In the genomic region with DNA sequence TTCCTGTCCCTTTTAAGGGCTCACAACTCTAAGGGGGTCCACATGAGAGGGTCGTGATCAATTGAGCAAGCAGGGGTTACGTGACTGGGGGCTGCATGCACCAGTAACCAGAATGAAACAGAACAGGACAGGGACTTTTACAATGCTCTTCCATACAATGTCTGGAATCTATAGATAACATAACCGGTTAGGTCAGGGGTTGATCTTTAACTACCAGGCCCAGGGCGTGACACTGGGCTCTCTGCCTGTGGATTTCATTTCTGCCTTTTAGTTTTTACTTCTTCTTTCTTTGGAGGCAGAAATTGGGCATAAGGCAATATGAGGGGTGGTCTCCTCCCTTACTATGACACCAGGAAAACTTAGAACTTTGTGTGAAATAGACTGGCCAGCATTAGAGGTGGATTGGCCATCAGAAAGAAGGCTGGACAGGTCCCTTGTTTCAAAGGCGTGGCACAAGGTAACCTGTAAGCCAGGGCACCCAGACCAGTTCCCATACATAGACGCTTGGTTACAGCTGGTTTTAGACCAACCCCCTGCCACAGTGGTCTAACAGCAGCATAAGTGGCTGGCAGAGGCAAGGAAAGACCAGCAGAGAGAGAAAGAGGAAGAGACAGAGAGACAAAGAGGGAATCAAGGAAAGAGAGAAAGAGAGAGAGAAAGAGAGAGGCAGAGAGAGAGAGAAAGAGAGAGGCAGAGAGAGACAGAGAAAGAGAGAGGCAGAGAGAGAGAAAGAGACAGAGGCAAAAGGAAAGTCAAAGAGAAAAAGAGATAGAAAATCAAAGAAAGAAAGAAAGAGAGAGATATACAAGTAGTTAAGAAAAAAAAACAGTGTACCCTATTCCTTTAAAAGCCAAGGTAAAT, we compare ENCODE assay signal across 6 cellular contexts. TPM values are rescaled to one million over a fixed set of nuclear protein-coding genes. Genes with fewer than 3 reads are reported as not detected.
"Had no signal": no experiment of that assay in that cellular context is flagged by ENCODE, and none has a peak within 500 bp of the region (broad histone marks: within the 10 kb centered on the region; RNA-seq: fewer than 3 reads in every experiment).

No MANE protein-coding gene starts in this region.

RNA-seq across cellular contexts. Expression of gene ACP3, which starts 13.6 kb away (rescaled TPM):
- total RNA-seq: activated CD4-positive, alpha-beta T cell treated with anti-CD3 and anti-CD28 coated beads for 36 hours; activated CD4-positive, alpha-beta T cell treated with anti-CD3 and anti-CD28 coated beads, Interleukin-2, amount 10 ng/mL, durations not matched to agents 7 days and 5 days; activated CD8-positive, alpha-beta T cell treated with anti-CD3 and anti-CD28 coated beads, Interleukin-2, amount 10 ng/mL, durations not matched to agents 7 days and 5 days; activated naive CD8-positive, alpha-beta T cell treated with anti-CD3 and anti-CD28 coated beads, Interleukin-2, amount 10 ng/mL, durations not matched to agents 7 days and 5 days; activated T-helper 2 cell treated with anti-CD3 and anti-CD28 coated beads, Interferon-gamma antibody, Interleukin-2, Interleukin-4, amounts not matched to agents 10 μg/mL and 5 μg/mL and 100 μg/mL, durations not matched to agents 14 hours and 24 hours and 36 hours; T-cell had no signal
